In the genomic region with DNA sequence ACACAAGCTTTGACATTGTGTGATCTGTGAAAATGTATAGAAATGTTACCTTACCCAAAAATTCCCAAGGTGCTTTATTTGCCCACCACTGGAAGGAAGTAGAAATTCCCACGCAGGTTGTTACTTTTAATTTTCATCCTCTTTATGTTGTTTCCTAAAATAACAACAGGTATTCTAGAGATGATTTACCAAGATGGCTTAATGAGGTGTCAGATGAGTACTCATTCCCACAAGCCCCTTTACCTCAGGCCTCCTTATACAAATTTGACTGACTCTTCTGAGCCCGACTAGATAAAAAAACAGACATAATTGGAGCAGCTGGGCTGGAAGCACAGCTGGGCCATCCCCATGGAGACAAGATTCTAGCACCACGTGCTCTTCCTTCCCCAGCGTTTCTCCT, we compare ENCODE assay signal across 34 cellular contexts.
"Had no signal": no experiment of that assay in that cellular context is flagged by ENCODE, and none has a peak within 500 bp of the region (broad histone marks: within the 10 kb centered on the region; RNA-seq: fewer than 3 reads in every experiment).

No MANE protein-coding gene starts in this region.

- H3K4me2 ChIP-seq: SK-N-SH had no signal

- H3K4me3 ChIP-seq: Peyer's patch, SJSA1 had no signal

- H3K27ac Mint-ChIP-seq: activated CD4-positive, alpha-beta T cell treated with anti-CD3 and anti-CD28 coated beads for 36 hours; activated CD4-positive, alpha-beta T cell treated with anti-CD3 and anti-CD28 coated beads, Interleukin-2, amount 10 ng/mL, durations not matched to agents 7 days and 5 days; activated naive CD4-positive, alpha-beta T cell treated with anti-CD3 and anti-CD28 coated beads, Interleukin-2, amount 10 ng/mL, durations not matched to agents 7 days and 5 days; activated naive CD8-positive, alpha-beta T cell; activated naive CD8-positive, alpha-beta T cell treated with anti-CD3 and anti-CD28 coated beads, Interleukin-2, amount 50 U/mL, for 24 hours; brain; T-helper 1 cell treated with Interleukin-12 subunit alpha and Interleukin-12 subunit beta and Interleukin-4 antibody, amounts not matched to agents 30 μg/mL and 1 μg/mL, for 36 hours; T-helper 2 cell treated with Interferon-gamma antibody and Interleukin-4, amounts not matched to agents 5 μg/mL and 100 μg/mL, for 36 hours; WTC11 had no signal

- H3K9me3 ChIP-seq: Peyer's patch, SJSA1, SK-N-SH had no signal

- DNase-seq: activated CD4-positive, alpha-beta T cell treated with anti-CD3 and anti-CD28 coated beads for 36 hours; activated CD4-positive, alpha-beta T cell treated with anti-CD3 and anti-CD28 coated beads, Interleukin-2, amount 10 ng/mL, durations not matched to agents 7 days and 5 days; activated CD4-positive, alpha-beta T cell treated with anti-CD3 and anti-CD28 coated beads, Interleukin-2, amount 50 U/mL, for 48 hours; activated CD8-positive, alpha-beta memory T cell treated with anti-CD3 and anti-CD28 coated beads, Interleukin-2, amount 50 U/mL, for 48 hours; activated effector memory CD4-positive, alpha-beta T cell treated with Interleukin-2 at 50 U/mL for 16 hours; activated naive CD4-positive, alpha-beta T cell treated with anti-CD3 and anti-CD28 coated beads, Interleukin-2, amount 10 ng/mL, durations not matched to agents 7 days and 5 days; activated naive CD8-positive, alpha-beta T cell treated with anti-CD3 and anti-CD28 coated beads, Interleukin-2, amount 50 U/mL, for 24 hours; activated T-cell treated with anti-CD3 and anti-CD28 coated beads, Interleukin-2, amount 50 U/mL, for 48 hours; anterior cingulate cortex; caudate nucleus; cerebellar nuclear complex; NCI-H1092 treated with DMSO at 0.1 percent for 48 hours; NCI-H1417; NCI-H146; NCI-H187; NCI-H2029 treated with DMSO at 0.1 percent for 48 hours; NCI-H2107; NCI-H2171; NCI-H510A; NCI-H526; NCI-H748 treated with DMSO at 0.1 percent for 48 hours; NK-92 treated with Interleukin-12 subunit alpha and Interleukin-12 subunit beta, amount 100 ng/mL, for 24 hours; PC-3; Peyer's patch; RPMI8226; SHP77 treated with DMSO at 0.1 percent for 48 hours; SK-N-SH had no signal

- H3K27me3 Mint-ChIP-seq: activated CD4-positive, alpha-beta T cell treated with anti-CD3 and anti-CD28 coated beads for 36 hours; activated CD4-positive, alpha-beta T cell treated with anti-CD3 and anti-CD28 coated beads, Interleukin-2, amount 10 ng/mL, durations not matched to agents 7 days and 5 days; activated naive CD4-positive, alpha-beta T cell treated with anti-CD3 and anti-CD28 coated beads, Interleukin-2, amount 10 ng/mL, durations not matched to agents 7 days and 5 days; activated naive CD8-positive, alpha-beta T cell; activated naive CD8-positive, alpha-beta T cell treated with anti-CD3 and anti-CD28 coated beads, Interleukin-2, amount 50 U/mL, for 24 hours; brain had no signal

- H3K9ac ChIP-seq: SK-N-SH had no signal

- H3K9me3 Mint-ChIP-seq: activated naive CD4-positive, alpha-beta T cell treated with anti-CD3 and anti-CD28 coated beads, Interleukin-2, amount 10 ng/mL, durations not matched to agents 7 days and 5 days had no signal

- H3K36me3 ChIP-seq: Peyer's patch had no signal

- H3K4me3 Mint-ChIP-seq: activated CD4-positive, alpha-beta T cell treated with anti-CD3 and anti-CD28 coated beads for 36 hours; activated CD4-positive, alpha-beta T cell treated with anti-CD3 and anti-CD28 coated beads, Interleukin-2, amount 10 ng/mL, durations not matched to agents 7 days and 5 days; activated naive CD4-positive, alpha-beta T cell treated with anti-CD3 and anti-CD28 coated beads, Interleukin-2, amount 10 ng/mL, durations not matched to agents 7 days and 5 days; activated naive CD8-positive, alpha-beta T cell; activated naive CD8-positive, alpha-beta T cell treated with anti-CD3 and anti-CD28 coated beads, Interleukin-2, amount 50 U/mL, for 24 hours; brain; T-helper 1 cell treated with Interleukin-12 subunit alpha and Interleukin-12 subunit beta and Interleukin-4 antibody, amounts not matched to agents 30 μg/mL and 1 μg/mL, for 36 hours; T-helper 2 cell treated with Interferon-gamma antibody and Interleukin-4, amounts not matched to agents 5 μg/mL and 100 μg/mL, for 36 hours; WTC11 had no signal

- H3K4me1 ChIP-seq: Peyer's patch, SJSA1 had no signal

- H3K4me1 Mint-ChIP-seq: activated CD4-positive, alpha-beta T cell treated with anti-CD3 and anti-CD28 coated beads for 36 hours; activated CD4-positive, alpha-beta T cell treated with anti-CD3 and anti-CD28 coated beads, Interleukin-2, amount 10 ng/mL, durations not matched to agents 7 days and 5 days; activated naive CD8-positive, alpha-beta T cell treated with anti-CD3 and anti-CD28 coated beads, Interleukin-2, amount 50 U/mL, for 24 hours had no signal

- H3K27ac ChIP-seq: Peyer's patch, SJSA1 had no signal

- ATAC-seq: activated CD4-positive, alpha-beta T cell treated with anti-CD3 and anti-CD28 coated beads for 36 hours; activated CD4-positive, CD25-positive, alpha-beta regulatory T cell treated with anti-CD3 and anti-CD28 coated beads, Interleukin-2, amount 50 U/mL, for 24 hours; activated naive CD8-positive, alpha-beta T cell treated with anti-CD3 and anti-CD28 coated beads, Interleukin-2, amount 50 U/mL, for 24 hours; PC-3; WTC11 had no signal

- H3K27me3 ChIP-seq: Peyer's patch, SJSA1 had no signal
